In the genomic region with DNA sequence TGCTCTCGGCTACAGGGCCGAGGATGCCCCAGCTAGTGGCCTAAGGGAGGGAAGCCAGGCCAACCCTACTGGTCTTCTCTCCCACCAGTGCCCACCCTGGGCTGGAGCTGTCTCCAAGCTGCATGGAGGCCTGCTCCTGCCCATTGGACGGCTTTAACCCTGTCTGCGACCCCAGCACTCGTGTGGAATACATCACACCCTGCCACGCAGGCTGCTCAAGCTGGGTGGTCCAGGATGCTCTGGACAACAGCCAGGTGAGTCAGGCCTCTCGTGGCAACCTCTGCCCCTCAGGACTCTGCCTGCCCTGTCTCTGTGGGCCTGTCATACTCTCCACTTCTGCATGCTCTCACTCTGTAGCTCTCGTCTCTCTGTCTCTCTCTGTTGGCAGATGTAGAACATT, we compare ENCODE assay signal across 20 cellular contexts. TPM values are rescaled to one million over a fixed set of nuclear protein-coding genes. Genes with fewer than 3 reads are reported as not detected.
DNase-seq lines count a peak whose midpoint lies in the region; ATAC-seq and TF ChIP-seq lines count a peak whose summit lies in the region.
"Had no signal": no experiment of that assay in that cellular context is flagged by ENCODE, and none has a peak within 500 bp of the region (broad histone marks: within the 10 kb centered on the region; RNA-seq: fewer than 3 reads in every experiment).

No MANE protein-coding gene starts in this region.

- H3K4me1 ChIP-seq in SJSA1 (replicated peaks) (peaks cover 9% of the 10 kb centered on the region), sigmoid colon (peaks cover 0 to 24% (median 12%) of the 10 kb centered on the region in 4 donors)

- DNase-seq in CD14-positive monocyte (ENCODE audit: low spot score) = peak; percentile 27
- DNase-seq in SJSA1 (ENCODE audit: low read depth in 1 of 2, low spot score in 2 of 2) = peak; percentile 19 to 63
- peak; percentile 7 for DNase-seq in glomerular visceral epithelial cell (ENCODE audit: extremely low spot score)
- DNase-seq in sigmoid colon = peak; percentile 46
- no peak for DNase-seq in activated CD8-positive, alpha-beta memory T cell treated with anti-CD3 and anti-CD28 coated beads, Interleukin-2, amount 50 U/mL, for 48 hours
- DNase-seq in superior temporal gyrus (ENCODE audit: extremely low spot score) = no peak
- DNase-seq in NCI-H524 (lab: John Stamatoyannopoulos, UW) = no peak
- DNase-seq: GDM1, HCEC 1CT, KG1, NCI-H1417, NCI-H187, NCI-H2107, NCI-H510A, PC-3, RPMI8226, SHP77 treated with DMSO at 0.1 percent for 48 hours had no signal

- H3K36me3 ChIP-seq in SJSA1 = no peaks in the 10 kb centered on the region
- no peaks in the 10 kb centered on the region for H3K36me3 ChIP-seq in sigmoid colon

- H3K9me3 ChIP-seq in SJSA1 (replicated peaks) = no peaks in the 10 kb centered on the region
- H3K9me3 ChIP-seq in sigmoid colon = no peaks in the 10 kb centered on the region

- H3K27me3 ChIP-seq in SJSA1 (replicated peaks) (no peaks in the 10 kb centered on the region), sigmoid colon (no peaks in the 10 kb centered on the region)

- TF ChIP-seq POLR2A in sigmoid colon (IDR thresholded peaks at IDR 0.05) = no peak

- intact Hi-C loops in CD14-positive monocyte (cut with micrococcal nuclease) = no loop called here
- intact Hi-C loops in sigmoid colon (cut with DNase I) = no loop called here

- TF ChIP-seq CTCF in CD14-positive monocyte (IDR thresholded peaks at IDR 0.05) (no peak), sigmoid colon (IDR thresholded peaks at IDR 0.05) (no peak)

- H3K27ac ChIP-seq in SJSA1 (no peak overlapping the region), sigmoid colon (no peak overlapping the region)
- H3K27ac ChIP-seq: C4-2B had no signal

- H3K4me3 ChIP-seq in SJSA1 (no peak overlapping the region), sigmoid colon (no peak overlapping the region)
- H3K4me3 ChIP-seq: GM23338 had no signal

- peaks cover 0 to 3% (median 0%) of the 10 kb centered on the region in 7 donors for H3K9me3 Mint-ChIP-seq in CD14-positive monocyte
- H3K9me3 Mint-ChIP-seq: GM23338 had no signal

- no peak overlapping the region for H3K27ac Mint-ChIP-seq in CD14-positive monocyte
- H3K27ac Mint-ChIP-seq: GM23338 had no signal

- H3K4me1 Mint-ChIP-seq in CD14-positive monocyte = peaks cover 14% of the 10 kb centered on the region

- H3K27me3 Mint-ChIP-seq in CD14-positive monocyte (ENCODE audit: low read depth in 3 of 3) = peaks cover 22 to 52% (median 25%) of the 10 kb centered on the region in 3 donors

- H3K36me3 Mint-ChIP-seq in CD14-positive monocyte = no peaks in the 10 kb centered on the region

- 83 to 84% methylated on average over 8 of the region's 8 CpGs for WGBS in sigmoid colon, 2 donors

- no peak overlapping the region for H3K4me3 Mint-ChIP-seq in CD14-positive monocyte
- H3K4me3 Mint-ChIP-seq: GM23338 had no signal

- ATAC-seq in HG03354 (IDR thresholded peaks at IDR 0.05; ENCODE audit: poor library complexity, severe bottlenecking, unreplicated experiment) = no peak
- ATAC-seq: GM23338, PC-3 had no signal

- TF ChIP-seq EP300 in sigmoid colon (IDR thresholded peaks at IDR 0.05) = no peak

RNA-seq across cellular contexts. Expression of gene TPBGL, which starts 44.1 kb away (rescaled TPM):
- polyA plus RNA-seq in CD14-positive monocyte (not detected), sigmoid colon (under 1 TPM in 1 of 3 donors, not detected in 2; 0.28 TPM)
- not detected in 2 replicates for total RNA-seq in SJSA1 (2014; rRNA removed; shearing (Covaris generic))
- total RNA-seq in sigmoid colon = under 1 TPM in 3 of 4 donors, not detected in 1; 0.33 to 0.68 (median 0.36) TPM
- total RNA-seq: PC-3 had no signal

RNA-seq across cellular contexts. Expression of gene SLCO2B1, which starts 45.5 kb away (rescaled TPM):
- polyA plus RNA-seq in CD14-positive monocyte = under 1 TPM in 1 of 2 donors, not detected in 1; 0.13 TPM
- total RNA-seq in SJSA1 (2014; rRNA removed; shearing (Covaris generic)) = 0.13 and 2.2 TPM in 2 replicates
- 10 to 100 TPM; 19.4 to 31.7 (median 29.6) TPM for total RNA-seq in sigmoid colon
- polyA plus RNA-seq in sigmoid colon = 10 to 100 TPM in 2 of 3 donors, 1 to 10 TPM in 1; 7.8 to 47.0 (median 22.4) TPM
- total RNA-seq: GM23338, PC-3 had no signal
- polyA plus RNA-seq: GM23338 had no signal

Comparison
In these comparisons a context has a peak if more than half of its experiments do, and no peak if none do; other contexts are left out.
1. DNase-seq: peak in CD14-positive monocyte (single experiment), SJSA1 (2 of 2), glomerular visceral epithelial cell (single experiment) and sigmoid colon (single experiment); none in activated CD8-positive, alpha-beta memory T cell treated with anti-CD3 and anti-CD28 coated beads, Interleukin-2, amount 50 U/mL, for 48 hours (single experiment), superior temporal gyrus (single experiment) and NCI-H524 (0 of 2).